26 cellular contexts compared by ENCODE assay signal in the genomic region with DNA sequence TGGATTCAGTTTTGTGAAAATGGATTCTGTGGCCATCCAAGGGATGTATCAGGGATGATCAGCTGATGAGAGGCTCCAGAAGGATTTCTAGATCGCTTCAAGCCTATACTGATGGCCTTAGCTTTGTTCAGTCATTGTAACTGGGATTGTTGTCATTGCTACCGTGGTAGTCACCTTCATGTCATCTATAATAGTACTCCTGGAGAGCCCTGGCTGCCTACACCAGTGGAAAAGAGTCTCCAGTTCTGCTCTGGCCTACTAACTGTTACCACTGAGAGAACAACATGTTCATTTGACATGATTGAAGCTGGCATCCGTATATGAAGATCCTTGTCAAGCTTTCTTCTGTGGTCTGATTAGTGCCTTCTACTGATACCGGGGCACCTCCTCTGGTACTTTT.
A peak's percentile ranks its signal among the peaks of the same experiment; 100 is the strongest.
DNase-seq lines count a peak whose midpoint lies in the region; ATAC-seq and TF ChIP-seq lines count a peak whose summit lies in the region.
"Had no signal": no experiment of that assay in that cellular context is flagged by ENCODE, and none has a peak within 500 bp of the region (broad histone marks: within the 10 kb centered on the region; RNA-seq: fewer than 3 reads in every experiment).

No MANE protein-coding gene starts in this region.

- H3K27me3 ChIP-seq in esophagus muscularis mucosa, result no peaks in the 10 kb centered on the region
- H3K27me3 ChIP-seq in uterus, result no peaks in the 10 kb centered on the region
- H3K27me3 ChIP-seq: BE2C, BLaER1 had no signal

- no peak overlapping the region for H3K27ac Mint-ChIP-seq in WTC11
- H3K27ac Mint-ChIP-seq: CD14-positive monocyte; CD4-positive, CD25-positive, alpha-beta regulatory T cell; CD8-positive, alpha-beta memory T cell had no signal

- no peaks in the 10 kb centered on the region for H3K9me3 ChIP-seq in esophagus muscularis mucosa
- H3K9me3 ChIP-seq in uterus, result no peaks in the 10 kb centered on the region
- H3K9me3 ChIP-seq: BE2C, BLaER1 had no signal

- H3K9me3 Mint-ChIP-seq in WTC11, result peaks cover 8% of the 10 kb centered on the region

- no peak for DNase-seq in left ventricle myocardium superior
- no peak for DNase-seq in Right ventricle myocardium inferior (ENCODE audit: missing footprints)
- peak; percentile 29 for DNase-seq in esophagus muscularis mucosa (ENCODE audit: extremely low spot score)
- peak; percentile 24 for DNase-seq in retina
- no peak for DNase-seq in uterus
- no peak for DNase-seq in activated CD4-positive, alpha-beta T cell treated with anti-CD3 and anti-CD28 coated beads for 48 hours
- no peak for DNase-seq in WTC11 (ENCODE audit: low spot score)
- DNase-seq in NCI-H2029 (lab: John Stamatoyannopoulos, UW), result no peak
- DNase-seq: 8988T; ACHN; BE2C; C1 segment of cervical spinal cord; CD4-positive, alpha-beta memory T cell; CD4-positive, CD25-positive, alpha-beta regulatory T cell; CD8-positive, alpha-beta memory T cell; COR-L47; DMS 273 treated with DMSO at 0.1 percent for 48 hours; DMS153; DMS53; DMS79; DND-41; EL; GDM1 had no signal

- intact Hi-C loops in left ventricle myocardium superior (cut with micrococcal nuclease), result no loop called here
- intact Hi-C loops in Right ventricle myocardium inferior (cut with DNase I), result no loop called here
- intact Hi-C loops in esophagus muscularis mucosa (cut with DNase I), result no loop called here
- intact Hi-C loops in uterus (cut with DNase I; ENCODE audit: low total_unique reads), result no loop called here

- H3K27me3 Mint-ChIP-seq in WTC11 (ENCODE audit: low read depth), result peaks cover 1% of the 10 kb centered on the region; the same call in 1 of the 2 replicates
- H3K27me3 Mint-ChIP-seq: CD4-positive, alpha-beta memory T cell; CD4-positive, CD25-positive, alpha-beta regulatory T cell had no signal

- H3K4me1 ChIP-seq in esophagus muscularis mucosa, result no peaks in the 10 kb centered on the region
- peaks cover 0 to 13% of the 10 kb centered on the region in 2 donors for H3K4me1 ChIP-seq in uterus
- H3K4me1 ChIP-seq: BE2C, BLaER1 had no signal

- CTCF ChIA-PET in WTC11 (lab: Charles Lee), result no interaction called here

- peaks cover 15% of the 10 kb centered on the region for H3K4me1 Mint-ChIP-seq in WTC11
- H3K4me1 Mint-ChIP-seq: CD14-positive monocyte; CD4-positive, alpha-beta memory T cell; CD4-positive, CD25-positive, alpha-beta regulatory T cell; CD8-positive, alpha-beta memory T cell had no signal

- H3K4me3 ChIP-seq in esophagus muscularis mucosa, result no peak overlapping the region
- H3K4me3 ChIP-seq in uterus, result no peak overlapping the region
- H3K4me3 ChIP-seq: BLaER1, GM12878 had no signal

- H3K36me3 Mint-ChIP-seq in WTC11, result peaks cover 2% of the 10 kb centered on the region; the same call in 1 of the 2 replicates

- WGBS in esophagus muscularis mucosa, result 98% methylated on average over 4 of the region's 4 CpGs

- ATAC-seq in left ventricle myocardium superior, result peak; percentile 32
- no peak for ATAC-seq in Right ventricle myocardium inferior
- ATAC-seq in WTC11, result no peak
- ATAC-seq: GM12878 had no signal

- H3K4me3 Mint-ChIP-seq in WTC11, result no peak overlapping the region
- H3K4me3 Mint-ChIP-seq: CD14-positive monocyte; CD4-positive, alpha-beta memory T cell; CD4-positive, CD25-positive, alpha-beta regulatory T cell; CD8-positive, alpha-beta memory T cell had no signal

- TF ChIP-seq POLR2A in esophagus muscularis mucosa (IDR thresholded peaks at IDR 0.05; ENCODE audit: low read depth), result no peak
- no peak for TF ChIP-seq POLR2A in uterus (IDR thresholded peaks at IDR 0.05)

- TF ChIP-seq CTCF in esophagus muscularis mucosa (IDR thresholded peaks at IDR 0.05) (no peak), uterus (IDR thresholded peaks at IDR 0.05) (no peak), WTC11 (IDR thresholded peaks at IDR 0.05) (no peak)

- no peak overlapping the region for H3K27ac ChIP-seq in esophagus muscularis mucosa (replicated peaks in 1 of 4)
- peak overlapping the region; percentile 17 to 34 for H3K27ac ChIP-seq in uterus
- H3K27ac ChIP-seq: BLaER1 had no signal

- H3K36me3 ChIP-seq in esophagus muscularis mucosa, result peaks cover 0 to 13% (median 0%) of the 10 kb centered on the region in 4 donors
- no peaks in the 10 kb centered on the region for H3K36me3 ChIP-seq in uterus
- H3K36me3 ChIP-seq: BE2C, BLaER1 had no signal

- POLR2A ChIA-PET in WTC11 (lab: Charles Lee), result no interaction called here

- no peak for TF ChIP-seq EP300 in esophagus muscularis mucosa (IDR thresholded peaks at IDR 0.05)

TF ChIP-seq in WTC11, 78 proteins besides CTCF, POLR2A, EP300 and RAD21:
- TF ChIP-seq, protein P1, sequence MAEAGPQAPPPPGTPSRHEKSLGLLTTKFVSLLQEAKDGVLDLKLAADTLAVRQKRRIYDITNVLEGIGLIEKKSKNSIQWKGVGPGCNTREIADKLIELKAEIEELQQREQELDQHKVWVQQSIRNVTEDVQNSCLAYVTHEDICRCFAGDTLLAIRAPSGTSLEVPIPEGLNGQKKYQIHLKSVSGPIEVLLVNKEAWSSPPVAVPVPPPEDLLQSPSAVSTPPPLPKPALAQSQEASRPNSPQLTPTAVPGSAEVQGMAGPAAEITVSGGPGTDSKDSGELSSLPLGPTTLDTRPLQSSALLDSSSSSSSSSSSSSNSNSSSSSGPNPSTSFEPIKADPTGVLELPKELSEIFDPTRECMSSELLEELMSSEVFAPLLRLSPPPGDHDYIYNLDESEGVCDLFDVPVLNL (CRISPR knock-in tag; IDR thresholded peaks at IDR 0.05; ENCODE audit: borderline replicate concordance, low read depth), result no peak
- TF ChIP-seq TP53 (CRISPR knock-in tag; IDR thresholded peaks at IDR 0.05), result no peak
- TF ChIP-seq ZBTB21 (CRISPR knock-in tag; IDR thresholded peaks at IDR 0.05; ENCODE audit: borderline replicate concordance), result no peak
- TF ChIP-seq, protein P2, sequence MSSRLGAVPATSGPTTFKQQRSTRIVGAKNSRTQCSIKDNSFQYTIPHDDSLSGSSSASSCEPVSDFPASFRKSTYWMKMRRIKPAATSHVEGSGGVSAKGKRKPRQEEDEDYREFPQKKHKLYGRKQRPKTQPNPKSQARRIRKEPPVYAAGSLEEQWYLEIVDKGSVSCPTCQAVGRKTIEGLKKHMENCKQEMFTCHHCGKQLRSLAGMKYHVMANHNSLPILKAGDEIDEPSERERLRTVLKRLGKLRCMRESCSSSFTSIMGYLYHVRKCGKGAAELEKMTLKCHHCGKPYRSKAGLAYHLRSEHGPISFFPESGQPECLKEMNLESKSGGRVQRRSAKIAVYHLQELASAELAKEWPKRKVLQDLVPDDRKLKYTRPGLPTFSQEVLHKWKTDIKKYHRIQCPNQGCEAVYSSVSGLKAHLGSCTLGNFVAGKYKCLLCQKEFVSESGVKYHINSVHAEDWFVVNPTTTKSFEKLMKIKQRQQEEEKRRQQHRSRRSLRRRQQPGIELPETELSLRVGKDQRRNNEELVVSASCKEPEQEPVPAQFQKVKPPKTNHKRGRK (CRISPR knock-in tag; IDR thresholded peaks at IDR 0.05; ENCODE audit: borderline replicate concordance), result no peak
- TF ChIP-seq ZNF396 (CRISPR knock-in tag; IDR thresholded peaks at IDR 0.05; ENCODE audit: borderline replicate concordance), result no peak

Comparison
In these comparisons a context has a peak if more than half of its experiments do, and no peak if none do; other contexts are left out.
1. DNase-seq: peak in esophagus muscularis mucosa (single experiment) and retina (single experiment); none in left ventricle myocardium superior (single experiment), Right ventricle myocardium inferior (single experiment), uterus (0 of 2), activated CD4-positive, alpha-beta T cell treated with anti-CD3 and anti-CD28 coated beads for 48 hours (single experiment), WTC11 (single experiment) and NCI-H2029 (single experiment).
2. H3K27ac ChIP-seq: peak in uterus (2 of 2); none in esophagus muscularis mucosa (0 of 4).